25 cellular contexts compared by ENCODE assay signal in the genomic region with DNA sequence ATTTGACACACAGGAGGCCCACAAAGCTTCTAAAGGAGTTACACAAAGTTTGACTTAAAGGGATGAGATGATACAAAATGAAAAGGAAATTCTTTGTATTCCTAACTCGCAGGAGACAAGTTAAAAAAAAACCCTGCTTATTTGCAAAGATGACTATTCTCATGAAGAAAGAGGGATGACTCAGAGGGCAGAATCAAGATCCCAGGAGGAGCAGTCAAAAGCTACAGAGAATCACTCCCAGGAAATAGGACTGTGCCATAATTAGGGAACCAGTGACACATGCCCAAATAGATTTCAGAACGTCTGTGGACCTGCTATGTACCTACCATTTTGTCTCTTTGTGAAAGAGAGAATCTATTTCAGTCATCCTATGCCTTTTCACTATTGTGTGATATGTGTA.
DNase-seq lines count a peak whose midpoint lies in the region; ATAC-seq, FAIRE-seq and TF ChIP-seq lines count a peak whose summit lies in the region.
"Had no signal": no experiment of that assay in that cellular context is flagged by ENCODE, and none has a peak within 500 bp of the region (broad histone marks: within the 10 kb centered on the region; RNA-seq: fewer than 3 reads in every experiment).

No MANE protein-coding gene starts in this region.

- H3K4me3 Mint-ChIP-seq in astrocyte (ENCODE audit: unreplicated experiment) (no peak overlapping the region), endothelial cell (ENCODE audit: unreplicated experiment) (no peak overlapping the region)
- H3K4me3 Mint-ChIP-seq: CD4-positive, CD25-positive, alpha-beta regulatory T cell; GM23338 had no signal

- H3K4me1 Mint-ChIP-seq in astrocyte (ENCODE audit: low read depth, unreplicated experiment) (no peaks in the 10 kb centered on the region), endothelial cell (ENCODE audit: unreplicated experiment) (no peaks in the 10 kb centered on the region)

- TF ChIP-seq CTCF in A549 (IDR thresholded peaks at IDR 0.05) (no peak), astrocyte (IDR thresholded peaks at IDR 0.05; ENCODE audit: insufficient read depth, low read depth, low read length) (no peak), fibroblast of villous mesenchyme (IDR thresholded peaks at IDR 0.05; ENCODE audit: insufficient read depth, low read depth, low read length) (no peak), endothelial cell (IDR thresholded peaks at IDR 0.05; ENCODE audit: unreplicated experiment) (no peak)

- peak overlapping the region; percentile 48; the same call in 2 of the 3 replicates for H3K4me2 ChIP-seq in A549
- H3K4me2 ChIP-seq in astrocyte (ENCODE audit: low read length), result no peak overlapping the region
- H3K4me2 ChIP-seq: GM23338 had no signal

- POLR2A ChIA-PET in A549 (lab: Yijun Ruan, JAX), result no interaction called here

- H3K4me3 ChIP-seq in A549, result no peak overlapping the region
- no peak overlapping the region for H3K4me3 ChIP-seq in astrocyte (ENCODE audit: insufficient read depth, low read depth, low read length)
- no peak overlapping the region for H3K4me3 ChIP-seq in fibroblast of villous mesenchyme (ENCODE audit: low read depth, low read length)
- H3K4me3 ChIP-seq: colonic mucosa, GM23338, left ventricle myocardium inferior, uterus had no signal

- H3K9me3 ChIP-seq in A549 (no peaks in the 10 kb centered on the region), astrocyte (ENCODE audit: insufficient read depth, low read depth, low read length) (no peaks in the 10 kb centered on the region)
- H3K9me3 ChIP-seq: colonic mucosa, left ventricle myocardium inferior, neutrophil, uterus had no signal

- no peaks in the 10 kb centered on the region for H3K27me3 ChIP-seq in astrocyte (ENCODE audit: insufficient read depth, low read length)
- H3K27me3 ChIP-seq: colonic mucosa, neutrophil, uterus had no signal

- no peak for TF ChIP-seq EP300 in A549 (IDR thresholded peaks at IDR 0.05)

- CTCF ChIA-PET in A549 (lab: Yijun Ruan, JAX), result interaction anchor here (0.9 to 3.7 kb wide), 2 partner anchors 13 to 14 kb away, joined by 3 to 23 read pairs; no protein-coding TSS in a partner anchor

- H3K27ac ChIP-seq in A549, result peak overlapping the region in 1 of 2 experiments; percentile 45; a peak in 1 of 6 replicates
- H3K27ac ChIP-seq in astrocyte (ENCODE audit: low read depth, low read length), result no peak overlapping the region
- H3K27ac ChIP-seq: colonic mucosa, left ventricle myocardium inferior, neutrophil, uterus had no signal

- WGBS in A549 (ENCODE audit: missing lambda C conversion rate), result 2% methylated on average over 2 of the region's 2 CpGs

- H2AFZ ChIP-seq in astrocyte (ENCODE audit: low read depth, low read length), result no peak overlapping the region
- H2AFZ ChIP-seq: GM23338 had no signal

- H3K36me3 Mint-ChIP-seq in astrocyte (ENCODE audit: low read depth, unreplicated experiment) (no peaks in the 10 kb centered on the region), endothelial cell (ENCODE audit: low read depth, unreplicated experiment) (no peaks in the 10 kb centered on the region)
- H3K36me3 Mint-ChIP-seq: CD4-positive, CD25-positive, alpha-beta regulatory T cell had no signal

- H3K9me3 Mint-ChIP-seq in astrocyte (ENCODE audit: unreplicated experiment), result peaks cover 4% of the 10 kb centered on the region
- H3K9me3 Mint-ChIP-seq in endothelial cell (ENCODE audit: unreplicated experiment), result no peaks in the 10 kb centered on the region
- H3K9me3 Mint-ChIP-seq: GM23338 had no signal

- H3K79me2 ChIP-seq in astrocyte (ENCODE audit: insufficient read depth, low read length), result no peaks in the 10 kb centered on the region

- FAIRE-seq in A549 (lab: Jason Lieb, UNC) (no peak), H54 (lab: Jason Lieb, UNC) (peak; percentile 77), astrocyte (lab: Jason Lieb, UNC) (no peak)
- FAIRE-seq: endometrium, GM18507 had no signal

- TF ChIP-seq POLR2A in A549 (IDR thresholded peaks at IDR 0.05; ENCODE audit: low read length) (no peak), H54 (IDR thresholded peaks at IDR 0.05; ENCODE audit: low read depth, low read length) (no peak)

- H3K27me3 Mint-ChIP-seq in astrocyte (ENCODE audit: low read depth, unreplicated experiment) (no peaks in the 10 kb centered on the region), endothelial cell (ENCODE audit: unreplicated experiment) (no peaks in the 10 kb centered on the region)

- H4K20me1 ChIP-seq in astrocyte (ENCODE audit: insufficient read depth, low read length), result no peaks in the 10 kb centered on the region

- no peak for TF ChIP-seq RAD21 in A549 (conservative IDR thresholded peaks at IDR 0.05 in 1 of 2, IDR thresholded peaks at IDR 0.05 in 1 of 2)

- peak; percentile 71 to 83 for ATAC-seq in A549
- no peak for ATAC-seq in GM18498 (IDR thresholded peaks at IDR 0.05; ENCODE audit: unreplicated experiment)
- no peak for ATAC-seq in GM21526 (IDR thresholded peaks at IDR 0.05; ENCODE audit: low FRiP score, unreplicated experiment)

- no peaks in the 10 kb centered on the region for H3K36me3 ChIP-seq in astrocyte (ENCODE audit: insufficient read depth, low read length)
- H3K36me3 ChIP-seq: colonic mucosa, left ventricle myocardium inferior, neutrophil, uterus had no signal

- no peak overlapping the region for H3K9ac ChIP-seq in astrocyte (ENCODE audit: low read length)

- DNase-seq in A549 (ENCODE audit: low read depth in 1 of 2, low spot score in 1 of 2) (peak; percentile 12 to 36), H54 (ENCODE audit: insufficient read length, low spot score) (peak; percentile 12), astrocyte (ENCODE audit: low read depth) (peak; percentile 15), fibroblast of villous mesenchyme (ENCODE audit: low read depth) (peak; percentile 20), LoVo (ENCODE audit: low spot score) (no peak), endothelial cell (ENCODE audit: low spot score) (no peak)
- DNase-seq: ACHN; activated CD4-positive, alpha-beta T cell treated with anti-CD3 and anti-CD28 coated beads, Interleukin-2, amount 50 U/mL, for 1 hour; activated CD8-positive, alpha-beta memory T cell treated with anti-CD3 and anti-CD28 coated beads, Interleukin-2, amount 50 U/mL, for 4 hours; activated gamma-delta T cell; CD4-positive, CD25-positive, alpha-beta regulatory T cell; colonic mucosa; DMS153; left ventricle myocardium inferior; NCI-H526 treated with DMSO at 0.1 percent for 48 hours; retina; substantia nigra; T-helper 1 cell; uterus had no signal

- no peak overlapping the region for H3K27ac Mint-ChIP-seq in astrocyte (ENCODE audit: unreplicated experiment)
- no peak overlapping the region for H3K27ac Mint-ChIP-seq in endothelial cell (ENCODE audit: unreplicated experiment)
- H3K27ac Mint-ChIP-seq: CD4-positive, CD25-positive, alpha-beta regulatory T cell; GM23338 had no signal

- peaks cover 26% of the 10 kb centered on the region for H3K4me1 ChIP-seq in A549
- no peaks in the 10 kb centered on the region for H3K4me1 ChIP-seq in astrocyte (ENCODE audit: insufficient read depth, low read length)
- H3K4me1 ChIP-seq: colonic mucosa, left ventricle myocardium inferior, uterus had no signal

TF ChIP-seq in A549, 52 proteins besides CTCF, POLR2A, EP300 and RAD21:
- no peak for TF ChIP-seq HEYL (CRISPR knock-in tag; IDR thresholded peaks at IDR 0.05)
- TF ChIP-seq FOSL2 (IDR thresholded peaks at IDR 0.05), result peak; percentile 53
- peak; percentile 75 for TF ChIP-seq FOSL2 (CRISPR knock-in tag; IDR thresholded peaks at IDR 0.05)
- TF ChIP-seq CEBPB (IDR thresholded peaks at IDR 0.05), result 0 out of 4 replicates have a peak, but pooled peaks of 1 of the 2 experiments have one; percentile 26
- no peak for TF ChIP-seq ZFP36 (IDR thresholded peaks at IDR 0.05; ENCODE audit: borderline replicate concordance, partially characterized antibody)
- TF ChIP-seq JUNB (IDR thresholded peaks at IDR 0.05), result peak; percentile 39
TF ChIP-seq in A549: peak in this region for 3.

Comparison
In these comparisons a context has a peak if more than half of its experiments do, and no peak if none do; other contexts are left out.
1. ATAC-seq: peak in A549 (2 of 2); none in GM18498 (single experiment) and GM21526 (single experiment).
2. DNase-seq: peak in A549 (2 of 2), H54 (single experiment), astrocyte (single experiment) and fibroblast of villous mesenchyme (single experiment); none in LoVo (single experiment) and endothelial cell (single experiment).